ENCODE assay signal across 1 cellular context in the genomic region with DNA sequence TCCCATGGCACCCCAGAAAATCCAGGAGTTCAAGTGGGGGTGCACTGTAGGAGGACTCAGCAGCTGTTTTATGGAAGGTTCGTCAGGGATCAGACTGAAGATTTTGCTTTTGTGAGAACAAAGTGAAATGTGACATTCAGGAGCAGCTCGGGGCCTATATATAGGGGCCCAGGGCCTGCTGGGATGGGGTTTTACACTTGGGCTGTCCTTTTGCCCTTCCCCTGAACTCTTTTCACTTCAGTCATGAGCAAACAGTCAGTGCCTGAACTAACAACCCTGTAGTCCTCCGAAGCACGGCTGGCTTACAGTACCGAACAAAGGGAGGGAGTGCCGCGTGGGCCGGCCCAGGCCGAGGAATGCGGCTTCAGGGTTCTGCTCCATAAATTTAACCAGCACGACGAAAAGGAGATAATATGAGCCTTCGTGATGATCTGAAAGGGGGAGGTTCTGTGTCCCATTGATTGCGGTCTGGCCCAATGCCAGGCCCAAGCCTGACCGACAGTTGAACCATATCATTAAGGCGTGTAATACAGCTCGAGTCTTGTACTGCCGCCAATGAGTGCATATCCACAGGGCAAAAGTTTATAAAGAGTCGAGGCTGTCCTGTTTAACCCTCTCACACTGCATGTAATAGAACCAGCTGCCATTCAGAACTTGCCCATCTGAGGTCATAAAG.
TF ChIP-seq lines count a peak whose summit lies in the region.

No MANE protein-coding gene starts in this region.

TF ChIP-seq in GM23338, 12 proteins besides CTCF, POLR2A, EP300 and RAD21 (continued from another document):
- TF ChIP-seq, protein P1, sequence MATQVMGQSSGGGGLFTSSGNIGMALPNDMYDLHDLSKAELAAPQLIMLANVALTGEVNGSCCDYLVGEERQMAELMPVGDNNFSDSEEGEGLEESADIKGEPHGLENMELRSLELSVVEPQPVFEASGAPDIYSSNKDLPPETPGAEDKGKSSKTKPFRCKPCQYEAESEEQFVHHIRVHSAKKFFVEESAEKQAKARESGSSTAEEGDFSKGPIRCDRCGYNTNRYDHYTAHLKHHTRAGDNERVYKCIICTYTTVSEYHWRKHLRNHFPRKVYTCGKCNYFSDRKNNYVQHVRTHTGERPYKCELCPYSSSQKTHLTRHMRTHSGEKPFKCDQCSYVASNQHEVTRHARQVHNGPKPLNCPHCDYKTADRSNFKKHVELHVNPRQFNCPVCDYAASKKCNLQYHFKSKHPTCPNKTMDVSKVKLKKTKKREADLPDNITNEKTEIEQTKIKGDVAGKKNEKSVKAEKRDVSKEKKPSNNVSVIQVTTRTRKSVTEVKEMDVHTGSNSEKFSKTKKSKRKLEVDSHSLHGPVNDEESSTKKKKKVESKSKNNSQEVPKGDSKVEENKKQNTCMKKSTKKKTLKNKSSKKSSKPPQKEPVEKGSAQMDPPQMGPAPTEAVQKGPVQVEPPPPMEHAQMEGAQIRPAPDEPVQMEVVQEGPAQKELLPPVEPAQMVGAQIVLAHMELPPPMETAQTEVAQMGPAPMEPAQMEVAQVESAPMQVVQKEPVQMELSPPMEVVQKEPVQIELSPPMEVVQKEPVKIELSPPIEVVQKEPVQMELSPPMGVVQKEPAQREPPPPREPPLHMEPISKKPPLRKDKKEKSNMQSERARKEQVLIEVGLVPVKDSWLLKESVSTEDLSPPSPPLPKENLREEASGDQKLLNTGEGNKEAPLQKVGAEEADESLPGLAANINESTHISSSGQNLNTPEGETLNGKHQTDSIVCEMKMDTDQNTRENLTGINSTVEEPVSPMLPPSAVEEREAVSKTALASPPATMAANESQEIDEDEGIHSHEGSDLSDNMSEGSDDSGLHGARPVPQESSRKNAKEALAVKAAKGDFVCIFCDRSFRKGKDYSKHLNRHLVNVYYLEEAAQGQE (IDR thresholded peaks at IDR 0.05; ENCODE audit: unreplicated experiment) = no peak
- TF ChIP-seq NANOG (IDR thresholded peaks at IDR 0.05; ENCODE audit: borderline replicate concordance) = no peak
- TF ChIP-seq JUNB (IDR thresholded peaks at IDR 0.05; ENCODE audit: unreplicated experiment) = no peak
- TF ChIP-seq, protein P2, sequence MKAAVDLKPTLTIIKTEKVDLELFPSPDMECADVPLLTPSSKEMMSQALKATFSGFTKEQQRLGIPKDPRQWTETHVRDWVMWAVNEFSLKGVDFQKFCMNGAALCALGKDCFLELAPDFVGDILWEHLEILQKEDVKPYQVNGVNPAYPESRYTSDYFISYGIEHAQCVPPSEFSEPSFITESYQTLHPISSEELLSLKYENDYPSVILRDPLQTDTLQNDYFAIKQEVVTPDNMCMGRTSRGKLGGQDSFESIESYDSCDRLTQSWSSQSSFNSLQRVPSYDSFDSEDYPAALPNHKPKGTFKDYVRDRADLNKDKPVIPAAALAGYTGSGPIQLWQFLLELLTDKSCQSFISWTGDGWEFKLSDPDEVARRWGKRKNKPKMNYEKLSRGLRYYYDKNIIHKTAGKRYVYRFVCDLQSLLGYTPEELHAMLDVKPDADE (IDR thresholded peaks at IDR 0.05) = no peak
- TF ChIP-seq STAT1 (IDR thresholded peaks at IDR 0.05; ENCODE audit: unreplicated experiment) = no peak
- no peak for TF ChIP-seq POLR2AphosphoS5 (IDR thresholded peaks at IDR 0.05; ENCODE audit: low read depth)
- TF ChIP-seq CREB1 (CRISPR knock-in tag; IDR thresholded peaks at IDR 0.05; ENCODE audit: low read depth) = no peak
- TF ChIP-seq EZH2 (IDR thresholded peaks at IDR 0.05; ENCODE audit: low read depth, unreplicated experiment) = no peak
TF ChIP-seq in GM23338: peak in this region for 0.
